Comparison of ENCODE assay signal across 11 cellular contexts in genomic region chr2:101533611-101534601, GRCh38. TPM values are rescaled to one million over a fixed set of nuclear protein-coding genes. Genes with fewer than 3 reads are reported as not detected.
DNase-seq lines count a peak whose midpoint lies in the region; ATAC-seq, FAIRE-seq and TF ChIP-seq lines count a peak whose summit lies in the region.
"Had no signal": no experiment of that assay in that cellular context is flagged by ENCODE, and none has a peak within 500 bp of the region (broad histone marks: within the 10 kb centered on the region; RNA-seq: fewer than 3 reads in every experiment).

No MANE protein-coding gene starts in this region.

- H3K4me3 ChIP-seq in HUES48 (ENCODE audit: low read depth, low read length) (no peak overlapping the region), rectal smooth muscle tissue (ENCODE audit: low read length) (no peak overlapping the region), kidney (ENCODE audit: low read length in 2 of 2) (no peak overlapping the region)

- CTCF ChIA-PET in GM10248 (lab: Yijun Ruan, JAX), result no interaction called here

- H3K36me3 ChIP-seq in HUES48 (ENCODE audit: control insufficient read depth, insufficient read depth, low read length) (no peaks in the 10 kb centered on the region), rectal smooth muscle tissue (ENCODE audit: control insufficient read depth, insufficient read depth, low read length) (no peaks in the 10 kb centered on the region), kidney (ENCODE audit: control insufficient read depth in 1 of 2, insufficient read depth in 2 of 2, low read length in 2 of 2) (no peaks in the 10 kb centered on the region)

- POLR2A ChIA-PET in GM10248 (lab: Yijun Ruan, JAX), result no interaction called here

- H3K4me1 ChIP-seq in HUES48 (ENCODE audit: control insufficient read depth, insufficient read depth, low read length), result peaks cover 14% of the 10 kb centered on the region
- peaks cover 7% of the 10 kb centered on the region for H3K4me1 ChIP-seq in rectal smooth muscle tissue (ENCODE audit: control insufficient read depth, insufficient read depth, low read length)
- no peaks in the 10 kb centered on the region for H3K4me1 ChIP-seq in kidney (ENCODE audit: control insufficient read depth in 1 of 2, insufficient read depth in 1 of 2, low read depth in 1 of 2, low read length in 2 of 2)

- TF ChIP-seq CTCF in kidney (IDR thresholded peaks at IDR 0.05; ENCODE audit: borderline replicate concordance, extremely low read depth, insufficient read depth) (no peak), GM10248 (IDR thresholded peaks at IDR 0.05; ENCODE audit: control extremely low read depth, extremely low read depth, low read depth, missing control alignments) (no peak)

- peak overlapping the region; percentile 83 for H3K27ac ChIP-seq in HUES48 (ENCODE audit: low read depth, low read length)
- H3K27ac ChIP-seq in rectal smooth muscle tissue (ENCODE audit: low read depth, low read length), result peak overlapping the region; percentile 82
- no peak overlapping the region for H3K27ac ChIP-seq in kidney (ENCODE audit: low read depth in 2 of 2, low read length in 2 of 2)

- intact Hi-C loops in kidney (cut with DNase I), result no loop called here

- no peak for ATAC-seq in stimulated activated naive CD8-positive, alpha-beta T cell treated with anti-CD3 and anti-CD28 coated beads, Interleukin-15, Interleukin-2, amounts not matched to agents 100 U/mL and 50 U/mL, for 24 hours
- no peak for ATAC-seq in HG03442 (IDR thresholded peaks at IDR 0.05; ENCODE audit: unreplicated experiment)
- ATAC-seq: activated T-cell treated with anti-CD3 and anti-CD28 coated beads, Interleukin-2, amount 50 U/mL, for 72 hours had no signal

- H3K9me3 ChIP-seq in HUES48 (ENCODE audit: control insufficient read depth, insufficient read depth, low read length) (no peaks in the 10 kb centered on the region), kidney (ENCODE audit: control insufficient read depth in 1 of 2, low read length in 2 of 2) (no peaks in the 10 kb centered on the region)

- H3K9ac ChIP-seq in HUES48 (ENCODE audit: low read depth, low read length) (no peak overlapping the region), rectal smooth muscle tissue (ENCODE audit: low read length) (no peak overlapping the region), kidney (ENCODE audit: low read length in 2 of 2) (no peak overlapping the region)

- no peak for FAIRE-seq in kidney (lab: Jason Lieb, UNC)

- DNase-seq in anterior cingulate cortex (lab: John Stamatoyannopoulos, UW) (peak in 57 of 58 donors; percentile 15 to 95 (median 78)), hypothalamus (lab: John Stamatoyannopoulos, UW) (peak in 48 of 51 donors; percentile 12 to 93 (median 76)), kidney (no peak), GM10248 (ENCODE audit: extremely low spot score) (no peak)
- no peak for DNase-seq in stimulated activated naive CD8-positive, alpha-beta T cell treated with anti-CD3 and anti-CD28 coated beads, Interleukin-15, Interleukin-2, amounts not matched to agents 100 U/mL and 50 U/mL, for 24 hours
- DNase-seq: activated T-cell treated with anti-CD3 and anti-CD28 coated beads, Interleukin-2, amount 50 U/mL, for 72 hours; DMS53; NCI-H1436 treated with DMSO at 0.1 percent for 48 hours had no signal

- H3K27me3 ChIP-seq in HUES48 (ENCODE audit: control insufficient read depth, insufficient read depth, low read length) (no peaks in the 10 kb centered on the region), rectal smooth muscle tissue (ENCODE audit: control insufficient read depth, insufficient read depth, low read length) (no peaks in the 10 kb centered on the region)

RNA-seq across cellular contexts. Expression of gene RFX8, which starts 59.0 kb away (rescaled TPM):
- 0.28 TPM for total RNA-seq in kidney
- not detected for polyA plus RNA-seq in kidney (ENCODE audit: insufficient read depth, low read depth, low replicate concordance)

Comparison
In these comparisons a context has a peak if more than half of its experiments do, and no peak if none do; other contexts are left out.
1. H3K27ac ChIP-seq: peak in HUES48 (single experiment) and rectal smooth muscle tissue (single experiment); none in kidney (0 of 2).
2. DNase-seq: peak in anterior cingulate cortex (57 of 58) and hypothalamus (48 of 51); none in stimulated activated naive CD8-positive, alpha-beta T cell treated with anti-CD3 and anti-CD28 coated beads, Interleukin-15, Interleukin-2, amounts not matched to agents 100 U/mL and 50 U/mL, for 24 hours (single experiment), kidney (single experiment) and GM10248 (single experiment).